25 cellular contexts compared by ENCODE assay signal in genomic region chr9:99385215-99385614, GRCh38.
DNase-seq lines count a peak whose midpoint lies in the region; ATAC-seq and TF ChIP-seq lines count a peak whose summit lies in the region.
"Had no signal": no experiment of that assay in that cellular context is flagged by ENCODE, and none has a peak within 500 bp of the region (broad histone marks: within the 10 kb centered on the region; RNA-seq: fewer than 3 reads in every experiment).

No MANE protein-coding gene starts in this region.

- H3K27ac ChIP-seq in A673 (ENCODE audit: low read depth, low read length, poor library complexity, severe bottlenecking): no peak overlapping the region
- H3K27ac ChIP-seq in HCT116 (ENCODE audit: low read depth, low read length): no peak overlapping the region
- H3K27ac ChIP-seq: ascending aorta, left lung, pancreas, right atrium auricular region, uterus had no signal

- H2AFZ ChIP-seq in HCT116 (ENCODE audit: low read depth, low read length, poor library complexity, severe bottlenecking): no peak overlapping the region

- H3K9me3 ChIP-seq in A673 (ENCODE audit: low read depth, low read length, poor library complexity, severe bottlenecking): no peaks in the 10 kb centered on the region
- H3K9me3 ChIP-seq in HCT116 (ENCODE audit: control insufficient read depth in 1 of 2, insufficient read depth in 1 of 2, low read depth in 1 of 2, low read length in 2 of 2): no peaks in the 10 kb centered on the region
- H3K9me3 ChIP-seq: ascending aorta, left lung, pancreas, right atrium auricular region, uterus had no signal

- peaks cover 15% of the 10 kb centered on the region for H3K4me1 ChIP-seq in A673 (ENCODE audit: insufficient read depth, low read length, poor library complexity, severe bottlenecking)
- H3K4me1 ChIP-seq in HCT116 (ENCODE audit: control insufficient read depth in 1 of 2, insufficient read depth in 2 of 2, low read length in 2 of 2): peaks cover 18 to 27% of the 10 kb centered on the region in 2 experiments; a peak in 3 of 4 replicates
- H3K4me1 ChIP-seq: ascending aorta, left lung, pancreas, uterus had no signal

- no peak for TF ChIP-seq RAD21 in HCT116 (IDR thresholded peaks at IDR 0.05; ENCODE audit: low read depth)

- no peak for TF ChIP-seq POLR2A in HCT116 (IDR thresholded peaks at IDR 0.05; ENCODE audit: borderline replicate concordance, extremely low read depth, insufficient read depth, insufficient read length)

- H3K27me3 Mint-ChIP-seq in WTC11 (ENCODE audit: low read depth): no peaks in the 10 kb centered on the region
- H3K27me3 Mint-ChIP-seq in osteocyte (ENCODE audit: unreplicated experiment): no peaks in the 10 kb centered on the region

- RAD21 ChIA-PET in HCT116 (lab: Charles Lee; ENCODE audit: low non-redundant PET in 1 of 2, low total read pairs in 2 of 2, uncharacterized antibody in 2 of 2, unreplicated experiment in 2 of 2): no interaction called here

- H3K36me3 Mint-ChIP-seq in WTC11: no peaks in the 10 kb centered on the region
- H3K36me3 Mint-ChIP-seq in osteocyte (ENCODE audit: unreplicated experiment): no peaks in the 10 kb centered on the region
- H3K36me3 Mint-ChIP-seq: activated naive CD8-positive, alpha-beta T cell treated with anti-CD3 and anti-CD28 coated beads for 36 hours; CD4-positive, alpha-beta memory T cell; memory B cell had no signal

- no peak overlapping the region for H3K9ac ChIP-seq in HCT116 (ENCODE audit: low read length)

- no peaks in the 10 kb centered on the region for H3K4me1 Mint-ChIP-seq in WTC11
- H3K4me1 Mint-ChIP-seq in osteocyte (ENCODE audit: unreplicated experiment): peaks cover 60% of the 10 kb centered on the region
- H3K4me1 Mint-ChIP-seq: activated CD4-positive, alpha-beta T cell treated with anti-CD3 and anti-CD28 coated beads, Interleukin-2, amount 10 ng/mL, durations not matched to agents 7 days and 5 days; activated naive CD8-positive, alpha-beta T cell treated with anti-CD3 and anti-CD28 coated beads for 36 hours; B cell; CD4-positive, alpha-beta memory T cell; memory B cell; stimulated activated naive CD8-positive, alpha-beta T cell treated with anti-CD3 and anti-CD28 coated beads, Interleukin-15, amount 100 ng/mL, for 72 hours had no signal

- no peaks in the 10 kb centered on the region for H4K20me1 ChIP-seq in HCT116 (ENCODE audit: insufficient read depth)

- BruUV-seq in A673 (replicated peaks; lab: Mats Ljungman, UMichigan): no TSS peak
- no TSS peak for BruUV-seq in HCT116 (replicated peaks; lab: Mats Ljungman, UMichigan)

- no peaks in the 10 kb centered on the region for H3K79me2 ChIP-seq in HCT116 (ENCODE audit: insufficient read depth, low read length)

- CTCF ChIA-PET in A673 (lab: Charles Lee) (no interaction called here), HCT116 (lab: Charles Lee) (no interaction called here), WTC11 (lab: Charles Lee) (no interaction called here)

- no peaks in the 10 kb centered on the region for H3K36me3 ChIP-seq in A673 (ENCODE audit: insufficient read depth, low read length, poor library complexity, severe bottlenecking)
- H3K36me3 ChIP-seq in HCT116 (ENCODE audit: control insufficient read depth in 1 of 2, insufficient read depth in 2 of 2, low read length in 2 of 2): no peaks in the 10 kb centered on the region
- H3K36me3 ChIP-seq: ascending aorta, left lung, pancreas, right atrium auricular region, uterus had no signal

- peak overlapping the region; percentile 52; the same call in 1 of the 2 replicates for H3K4me2 ChIP-seq in HCT116 (ENCODE audit: low read length)

- ATAC-seq in HCT116 (peak; percentile 61), WTC11 (peak; percentile 65), GM19035 (IDR thresholded peaks at IDR 0.05; ENCODE audit: unreplicated experiment) (no peak)
- ATAC-seq: pancreas; stimulated activated naive CD8-positive, alpha-beta T cell treated with anti-CD3 and anti-CD28 coated beads, Interleukin-15, amount 100 ng/mL, for 72 hours had no signal

- H3K9me3 Mint-ChIP-seq in WTC11 (no peaks in the 10 kb centered on the region), osteocyte (ENCODE audit: unreplicated experiment) (no peaks in the 10 kb centered on the region)
- H3K9me3 Mint-ChIP-seq: activated CD4-positive, alpha-beta T cell treated with anti-CD3 and anti-CD28 coated beads, Interleukin-2, amount 10 ng/mL, durations not matched to agents 7 days and 5 days; activated naive CD8-positive, alpha-beta T cell treated with anti-CD3 and anti-CD28 coated beads for 36 hours; CD4-positive, alpha-beta memory T cell; memory B cell; stimulated activated naive CD8-positive, alpha-beta T cell treated with anti-CD3 and anti-CD28 coated beads, Interleukin-15, amount 100 ng/mL, for 72 hours had no signal

- TF ChIP-seq CTCF in A673 (conservative IDR thresholded peaks at IDR 0.05; ENCODE audit: low read depth, low read length) (no peak), HCT116 (IDR thresholded peaks at IDR 0.05 in 2 of 3, conservative IDR thresholded peaks at IDR 0.05 in 1 of 3; ENCODE audit: borderline replicate concordance in 1 of 3, insufficient read depth in 1 of 3, low read depth in 2 of 3, low read length in 2 of 3) (0 out of 6 replicates have a peak, but pooled peaks of 1 of the 3 experiments have one; percentile 5), WTC11 (IDR thresholded peaks at IDR 0.05) (no peak), osteocyte (IDR thresholded peaks at IDR 0.05) (peak; percentile 34)

- H3K27me3 ChIP-seq in A673 (replicated peaks; ENCODE audit: insufficient read depth, low read depth, low read length, poor library complexity): no peaks in the 10 kb centered on the region
- peaks cover 4% of the 10 kb centered on the region; the same call in 1 of the 2 replicates for H3K27me3 ChIP-seq in HCT116 (ENCODE audit: insufficient read depth, low read length)
- H3K27me3 ChIP-seq: ascending aorta, left lung, pancreas, right atrium auricular region, uterus had no signal

- peak; percentile 50 for DNase-seq in A673 (ENCODE audit: low spot score)
- no peak for DNase-seq in HCT116 (ENCODE audit: low read depth, low spot score)
- DNase-seq in WTC11 (ENCODE audit: low spot score): no peak
- DNase-seq in osteocyte (ENCODE audit: extremely low spot score, unreplicated experiment): no peak
- DNase-seq in hypothalamus (lab: John Stamatoyannopoulos, UW): no peak
- DNase-seq in activated CD4-positive, CD25-positive, alpha-beta regulatory T cell treated with anti-CD3 and anti-CD28 coated beads, Interleukin-2, amount 50 U/mL, for 72 hours: no peak
- DNase-seq in GM19238 (ENCODE audit: insufficient read length, low spot score): no peak
- DNase-seq: ACHN; activated CD4-positive, alpha-beta T cell treated with anti-CD3 and anti-CD28 coated beads, Interleukin-2, amount 10 ng/mL, durations not matched to agents 7 days and 5 days; activated effector memory CD4-positive, alpha-beta T cell treated with anti-CD3 and anti-CD28 coated beads, Interleukin-2, amount 50 U/mL, for 16 hours; activated naive CD8-positive, alpha-beta T cell treated with anti-CD3 and anti-CD28 coated beads for 36 hours; activated T-cell treated with anti-CD3 and anti-CD28 coated beads, Interleukin-2, amount 50 U/mL, for 1 hour; CD4-positive, alpha-beta memory T cell; NCI-H1092; NCI-H1930; stimulated activated CD4-positive, alpha-beta T cell treated with anti-CD3 and anti-CD28 coated beads, Interleukin-2, amount 100 ng/mL, for 24 hours; stimulated activated naive CD8-positive, alpha-beta T cell treated with anti-CD3 and anti-CD28 coated beads, Interleukin-15, amount 100 ng/mL, for 72 hours; uterus had no signal

- POLR2A ChIA-PET in A673 (lab: Charles Lee; ENCODE audit: low non-redundant PET) (no interaction called here), HCT116 (lab: Charles Lee) (no interaction called here), WTC11 (lab: Charles Lee) (no interaction called here)

- H3K4me3 Mint-ChIP-seq in WTC11: no peak overlapping the region
- no peak overlapping the region for H3K4me3 Mint-ChIP-seq in osteocyte (ENCODE audit: unreplicated experiment)
- H3K4me3 Mint-ChIP-seq: activated CD4-positive, alpha-beta T cell treated with anti-CD3 and anti-CD28 coated beads, Interleukin-2, amount 10 ng/mL, durations not matched to agents 7 days and 5 days; activated naive CD8-positive, alpha-beta T cell treated with anti-CD3 and anti-CD28 coated beads for 36 hours; B cell; CD4-positive, alpha-beta memory T cell; memory B cell; stimulated activated naive CD8-positive, alpha-beta T cell treated with anti-CD3 and anti-CD28 coated beads, Interleukin-15, amount 100 ng/mL, for 72 hours had no signal

- no peaks in the 10 kb centered on the region for H3K9me2 ChIP-seq in HCT116 (ENCODE audit: insufficient read depth)

- no peak overlapping the region for H3K4me3 ChIP-seq in A673 (ENCODE audit: low read depth, low read length, poor library complexity, severe bottlenecking)
- H3K4me3 ChIP-seq in HCT116 (replicated peaks in 1 of 2; ENCODE audit: low read depth in 1 of 2, low read length in 2 of 2): no peak overlapping the region
- H3K4me3 ChIP-seq: ascending aorta, left lung, pancreas, right atrium auricular region, uterus had no signal

- no peak overlapping the region for H3K27ac Mint-ChIP-seq in WTC11
- peak overlapping the region; percentile 94 for H3K27ac Mint-ChIP-seq in osteocyte (ENCODE audit: unreplicated experiment)
- H3K27ac Mint-ChIP-seq: activated CD4-positive, alpha-beta T cell treated with anti-CD3 and anti-CD28 coated beads, Interleukin-2, amount 10 ng/mL, durations not matched to agents 7 days and 5 days; activated naive CD8-positive, alpha-beta T cell treated with anti-CD3 and anti-CD28 coated beads for 36 hours; B cell; CD4-positive, alpha-beta memory T cell; memory B cell had no signal

- intact Hi-C loops in A673 (cut with micrococcal nuclease; ENCODE audit: unreplicated experiment): no loop called here
- intact Hi-C loops in HCT116 (cut with micrococcal nuclease): no loop called here

TF ChIP-seq in HCT116, 20 proteins besides CTCF, POLR2A, EP300 and RAD21:
- TF ChIP-seq CEBPB (IDR thresholded peaks at IDR 0.05; ENCODE audit: low read depth): no peak
- no peak for TF ChIP-seq EZH2phosphoT487 (IDR thresholded peaks at IDR 0.05; ENCODE audit: borderline replicate concordance)
- TF ChIP-seq CBX3 (IDR thresholded peaks at IDR 0.05; ENCODE audit: low read depth): no peak
- TF ChIP-seq EGR1 (IDR thresholded peaks at IDR 0.05; ENCODE audit: low read depth): no peak
TF ChIP-seq in HCT116: peak in this region for 0.

TF ChIP-seq in WTC11, 78 proteins besides CTCF, POLR2A, EP300 and RAD21 (continues in another document):
- TF ChIP-seq NFE2L1 (CRISPR knock-in tag; IDR thresholded peaks at IDR 0.05) (no peak), ATF1 (CRISPR knock-in tag; IDR thresholded peaks at IDR 0.05) (no peak), ZNF232 (CRISPR knock-in tag; IDR thresholded peaks at IDR 0.05) (no peak), CBFB (CRISPR knock-in tag; IDR thresholded peaks at IDR 0.05; ENCODE audit: low read depth) (no peak)
